Comparison of ENCODE assay signal across 1 cellular context in genomic region chrX:74452199-74452481, GRCh38.
TF ChIP-seq lines count a peak whose summit lies in the region.

No MANE protein-coding gene starts in this region.

TF ChIP-seq in HEK293, 187 proteins besides CTCF, POLR2A, EP300 and RAD21 (continued from another document):
- no peak for TF ChIP-seq REST (tag by site-specific recombination; IDR thresholded peaks at IDR 0.05)
- TF ChIP-seq SCRT1 (tag by site-specific recombination; IDR thresholded peaks at IDR 0.05; ENCODE audit: borderline replicate concordance): peak; percentile 61; the same call in 1 of the 2 replicates
- no peak for TF ChIP-seq OVOL3 (tag by site-specific recombination; IDR thresholded peaks at IDR 0.05)
- TF ChIP-seq SCRT2 (tag by site-specific recombination; IDR thresholded peaks at IDR 0.05): peak; percentile 70
- no peak for TF ChIP-seq ZNF248 (tag by site-specific recombination; IDR thresholded peaks at IDR 0.05)
TF ChIP-seq in HEK293: peak in this region for 2.
